8 cellular contexts compared by ENCODE assay signal in the genomic region with DNA sequence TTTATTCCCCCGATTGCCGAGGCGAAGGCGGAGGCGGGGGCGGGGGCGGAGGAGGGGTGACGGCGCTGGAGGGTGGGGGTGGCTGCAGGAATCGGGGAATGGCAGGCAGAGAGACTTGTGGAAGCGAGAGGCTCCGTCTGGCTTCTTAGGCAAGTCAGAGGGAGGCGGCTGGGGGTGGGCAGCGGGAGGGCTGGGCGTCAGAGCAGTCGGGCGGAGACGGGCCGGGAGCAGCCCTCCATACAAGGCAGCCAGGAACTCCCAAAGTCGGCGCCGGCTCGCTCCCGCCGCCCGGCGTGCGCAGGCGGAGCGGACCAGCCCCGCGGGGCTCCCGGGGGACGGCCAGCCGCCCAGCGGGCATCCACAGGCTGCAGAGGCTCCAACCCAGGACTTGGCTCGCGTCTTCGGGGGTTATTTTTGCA. TPM values are rescaled to one million over a fixed set of nuclear protein-coding genes. Genes with fewer than 3 reads are reported as not detected.
DNase-seq lines count a peak whose midpoint lies in the region; ATAC-seq and TF ChIP-seq lines count a peak whose summit lies in the region.

No MANE protein-coding gene starts in this region.

- H3K27ac ChIP-seq in SK-N-SH (ENCODE audit: low read depth in 2 of 2, low read length in 1 of 2) (peak overlapping the region; percentile 81 to 99), mesenchymal stem cell (ENCODE audit: low read length, poor library complexity, severe bottlenecking) (no peak overlapping the region), temporal lobe (ENCODE audit: low read depth, low read length) (peak overlapping the region; percentile 84)

- no peaks in the 10 kb centered on the region for H3K27me3 ChIP-seq in SK-N-SH (ENCODE audit: insufficient read depth)
- H3K27me3 ChIP-seq in mesenchymal stem cell (ENCODE audit: control insufficient read depth in 1 of 2, insufficient read depth in 1 of 2, low read length in 2 of 2) = no peaks in the 10 kb centered on the region

- H3K4me1 ChIP-seq in SK-N-SH (ENCODE audit: control insufficient read depth in 1 of 2, insufficient read depth in 2 of 2, low read depth in 1 of 2, low read length in 1 of 2) (peaks cover 8 to 32% of the 10 kb centered on the region in 2 experiments; a peak in 3 of 4 replicates), mesenchymal stem cell (ENCODE audit: control insufficient read depth, insufficient read depth, low read depth, low read length) (peaks cover 8% of the 10 kb centered on the region)

- peak overlapping the region; percentile 98 for H2BK120ac ChIP-seq in mesenchymal stem cell (ENCODE audit: low read depth, low read length)

- WGBS in SK-N-SH (ENCODE audit: low lambda C conversion rate) = 0% methylated on average over 14 of the region's 39 CpGs
- WGBS in mesenchymal stem cell = under 1% methylated on average over 23 of the region's 39 CpGs

- H3K9ac ChIP-seq in SK-N-SH (peak overlapping the region; percentile 88), mesenchymal stem cell (ENCODE audit: low read length) (peak overlapping the region; percentile 92)

- peaks cover 6% of the 10 kb centered on the region; the same call in 1 of the 2 replicates for H4K20me1 ChIP-seq in SK-N-SH (ENCODE audit: insufficient read depth)

- peaks cover 7% of the 10 kb centered on the region for H3K79me1 ChIP-seq in mesenchymal stem cell (replicated peaks; ENCODE audit: low read length, poor library complexity, severe bottlenecking)

- POLR2A ChIA-PET in SK-N-SH (lab: Yijun Ruan, JAX) = no interaction called here

- ATAC-seq in HG02610 (IDR thresholded peaks at IDR 0.05; ENCODE audit: unreplicated experiment) = no peak

- H4K8ac ChIP-seq in mesenchymal stem cell (ENCODE audit: low read length) = peak overlapping the region; percentile 2

- TF ChIP-seq CTCF in LNCaP clone FGC (IDR thresholded peaks at IDR 0.05; ENCODE audit: control insufficient read depth, extremely low read depth, insufficient read depth) = no peak
- TF ChIP-seq CTCF in SK-N-SH (IDR thresholded peaks at IDR 0.05) = no peak

- H3K4me2 ChIP-seq in SK-N-SH = peak overlapping the region; percentile 90
- peak overlapping the region; percentile 98 for H3K4me2 ChIP-seq in mesenchymal stem cell (ENCODE audit: low read length, poor library complexity, severe bottlenecking)

- peak overlapping the region; percentile 99 for H2BK15ac ChIP-seq in mesenchymal stem cell (ENCODE audit: low read depth, poor library complexity, severe bottlenecking)

- H3K23ac ChIP-seq in mesenchymal stem cell (ENCODE audit: low read length in 2 of 2) = no peak overlapping the region

- peak overlapping the region in 1 of 2 experiments; percentile 35 for H3K14ac ChIP-seq in mesenchymal stem cell (ENCODE audit: low read length in 2 of 2)

- H2AFZ ChIP-seq in SK-N-SH (ENCODE audit: low read depth) (peak overlapping the region; percentile 95), mesenchymal stem cell (ENCODE audit: low read depth, low read length) (peak overlapping the region; percentile 80)

- peak overlapping the region; percentile 92 for H2BK5ac ChIP-seq in mesenchymal stem cell (ENCODE audit: low read depth, low read length, poor library complexity, severe bottlenecking)

- H4K91ac ChIP-seq in mesenchymal stem cell (ENCODE audit: low read length) = no peak overlapping the region

- H3K9me2 ChIP-seq in SK-N-SH = no peaks in the 10 kb centered on the region

- H3K4me3 ChIP-seq in LNCaP clone FGC (ENCODE audit: low read depth, low read length) = 0 out of 2 replicates have a peak overlapping the region, but pooled peaks have one; percentile 23
- peak overlapping the region; percentile 89 to 100 for H3K4me3 ChIP-seq in SK-N-SH (ENCODE audit: low read depth in 2 of 2, low read length in 1 of 2)
- peak overlapping the region; percentile 90 to 93 for H3K4me3 ChIP-seq in mesenchymal stem cell (ENCODE audit: insufficient read depth in 1 of 2, low read depth in 1 of 2, low read length in 2 of 2)

- TF ChIP-seq EP300 in SK-N-SH (IDR thresholded peaks at IDR 0.05; ENCODE audit: borderline replicate concordance in 1 of 2, low read depth in 1 of 2, low read length in 1 of 2) = no peak

- no peaks in the 10 kb centered on the region for H3K36me3 ChIP-seq in SK-N-SH (replicated peaks in 1 of 2; ENCODE audit: control insufficient read depth in 1 of 2, insufficient read depth in 2 of 2, low read length in 1 of 2)
- no peaks in the 10 kb centered on the region for H3K36me3 ChIP-seq in mesenchymal stem cell (ENCODE audit: control insufficient read depth in 1 of 2, insufficient read depth in 2 of 2, low read depth in 1 of 2, low read length in 2 of 2)

- TF ChIP-seq RAD21 in SK-N-SH (IDR thresholded peaks at IDR 0.05; ENCODE audit: low read length) = no peak

- H2BK12ac ChIP-seq in mesenchymal stem cell (ENCODE audit: low read length in 2 of 2) = no peak overlapping the region

- H3F3A ChIP-seq in SK-N-SH (replicated peaks; ENCODE audit: insufficient read depth) = peaks cover 4% of the 10 kb centered on the region

- H3K18ac ChIP-seq in mesenchymal stem cell (ENCODE audit: low read depth in 1 of 2, low read length in 2 of 2) = peak overlapping the region; percentile 99 to 100

- H3K79me2 ChIP-seq in SK-N-SH (ENCODE audit: insufficient read depth) = peaks cover 35% of the 10 kb centered on the region

- H3K4ac ChIP-seq in mesenchymal stem cell (ENCODE audit: low read depth in 1 of 2, low read length in 2 of 2) = no peak overlapping the region

- DNase-seq in GM03348 (ENCODE audit: low spot score) = peak; percentile 94
- no peak for DNase-seq in LNCaP clone FGC (ENCODE audit: low read depth)
- peak; percentile 97 for DNase-seq in SK-N-SH
- peak; percentile 66 for DNase-seq in epidermal melanocyte (ENCODE audit: insufficient read length, low spot score)
- DNase-seq in mesenchymal stem cell = peak; percentile 91
- no peak for DNase-seq in activated CD4-positive, alpha-beta T cell treated with anti-CD3 and anti-CD28 coated beads for 4 hours

- no peak overlapping the region for H2AK5ac ChIP-seq in mesenchymal stem cell (ENCODE audit: low read length, severe bottlenecking)

- no peaks in the 10 kb centered on the region for H3K9me3 ChIP-seq in SK-N-SH
- no peaks in the 10 kb centered on the region for H3K9me3 ChIP-seq in mesenchymal stem cell (ENCODE audit: control insufficient read depth, low read length)

- CTCF ChIA-PET in SK-N-SH (lab: Yijun Ruan, JAX) = interaction anchor here (0.9 to 3.9 kb wide), 11 partner anchors 28 to 399 kb away, joined by 3 to 31 read pairs (median 5); no protein-coding TSS in a partner anchor

TF ChIP-seq in SK-N-SH, 30 proteins besides CTCF, POLR2A, EP300 and RAD21:
- TF ChIP-seq ELF1 (IDR thresholded peaks at IDR 0.05) (peak; percentile 8; the same call in 1 of the 2 replicates), CHD2 (IDR thresholded peaks at IDR 0.05; ENCODE audit: low read length, partially characterized antibody) (peak; percentile 3), NFIC (IDR thresholded peaks at IDR 0.05; ENCODE audit: borderline replicate concordance) (peak; percentile 31; the same call in 1 of the 2 replicates), RCOR1 (IDR thresholded peaks at IDR 0.05; ENCODE audit: low read length) (0 out of 2 replicates have a peak, but pooled peaks have one; percentile 5), POLR2AphosphoS5 (IDR thresholded peaks at IDR 0.05; ENCODE audit: low read depth, low read length) (no peak), MEF2A (IDR thresholded peaks at IDR 0.05; ENCODE audit: borderline replicate concordance, low read depth) (no peak), NRF1 (IDR thresholded peaks at IDR 0.05; ENCODE audit: low read depth, low read length) (peak; percentile 74)

RNA-seq across cellular contexts. Expression of gene CACNA2D1, which starts 0.2 kb away (rescaled TPM):
- polyA plus RNA-seq in SK-N-SH (2012; rRNA removed) = 3.4 and 4.8 TPM in 2 replicates
- 6.3 and 6.9 TPM in 2 replicates for polyA plus RNA-seq in SK-N-SH (2012; cell fraction: cytosol; rRNA removed)
- polyA plus RNA-seq in SK-N-SH (2012; cell fraction: nucleus; rRNA removed) = 3.0 and 7.5 TPM in 2 replicates
- 28.8 TPM for polyA plus RNA-seq in mesenchymal stem cell (2013, experiment 1 of 2)
- polyA plus RNA-seq in mesenchymal stem cell (2013, experiment 2 of 2) = 27.8 TPM
- 219 TPM for total RNA-seq in temporal lobe

Comparison
In these comparisons a context has a peak if more than half of its experiments do, and no peak if none do; other contexts are left out.
1. DNase-seq: peak in GM03348 (single experiment), SK-N-SH (single experiment), epidermal melanocyte (single experiment) and mesenchymal stem cell (single experiment); none in LNCaP clone FGC (single experiment) and activated CD4-positive, alpha-beta T cell treated with anti-CD3 and anti-CD28 coated beads for 4 hours (0 of 2).
2. H3K4me3 ChIP-seq: peak in every context shown above with its lines; median percentile 94 in SK-N-SH; 92 in mesenchymal stem cell; 23 in LNCaP clone FGC.